In genomic region chr10:43208147-43209063, GRCh38 we compare ENCODE assay signal across 18 cellular contexts. TPM values are rescaled to one million over a fixed set of nuclear protein-coding genes. Genes with fewer than 3 reads are reported as not detected.
DNase-seq lines count a peak whose midpoint lies in the region; ATAC-seq and TF ChIP-seq lines count a peak whose summit lies in the region.
"Had no signal": no experiment of that assay in that cellular context is flagged by ENCODE, and none has a peak within 500 bp of the region (broad histone marks: within the 10 kb centered on the region; RNA-seq: fewer than 3 reads in every experiment).

No MANE protein-coding gene starts in this region.

- no peak for TF ChIP-seq EP300 in transverse colon (IDR thresholded peaks at IDR 0.05; ENCODE audit: low read depth)

- H3K36me3 Mint-ChIP-seq in activated naive CD4-positive, alpha-beta T cell treated with anti-CD3 and anti-CD28 coated beads, Interleukin-2, amount 10 ng/mL, durations not matched to agents 7 days and 5 days: no peaks in the 10 kb centered on the region
- H3K36me3 Mint-ChIP-seq: brain, mesothelial cell of epicardium had no signal

- in situ Hi-C loops in transverse colon (cut with MboI; ENCODE audit: low pct_ligation_motif_present in 1 of 4, low pct_unique_long_range_greater_than_20kb in 1 of 4, low sequenced_read_pairs in 3 of 4): no loop called here

- no peak overlapping the region for H3K27ac Mint-ChIP-seq in activated naive CD4-positive, alpha-beta T cell treated with anti-CD3 and anti-CD28 coated beads, Interleukin-2, amount 10 ng/mL, durations not matched to agents 7 days and 5 days
- H3K27ac Mint-ChIP-seq: mesothelial cell of epicardium had no signal

- ATAC-seq in left ventricle myocardium superior: no peak
- ATAC-seq: effector memory CD8-positive, alpha-beta T cell; HCT116 had no signal

- 84 to 100% methylated on average over 1 to 16 of the region's 16 CpGs for WGBS in transverse colon (ENCODE audit: low coverage in 1 of 2), 2 donors

- peaks cover 7% of the 10 kb centered on the region for H3K4me1 Mint-ChIP-seq in activated naive CD4-positive, alpha-beta T cell treated with anti-CD3 and anti-CD28 coated beads, Interleukin-2, amount 10 ng/mL, durations not matched to agents 7 days and 5 days
- H3K4me1 Mint-ChIP-seq: mesothelial cell of epicardium had no signal

- H3K4me3 ChIP-seq in transverse colon: no peak overlapping the region
- H3K4me3 ChIP-seq: thyroid gland had no signal

- H3K27me3 ChIP-seq in transverse colon: no peaks in the 10 kb centered on the region
- H3K27me3 ChIP-seq: thyroid gland had no signal

- TF ChIP-seq CTCF in transverse colon (IDR thresholded peaks at IDR 0.05): no peak

- no peaks in the 10 kb centered on the region for H3K9me3 Mint-ChIP-seq in activated naive CD4-positive, alpha-beta T cell treated with anti-CD3 and anti-CD28 coated beads, Interleukin-2, amount 10 ng/mL, durations not matched to agents 7 days and 5 days
- H3K9me3 Mint-ChIP-seq: brain; effector memory CD8-positive, alpha-beta T cell; mesothelial cell of epicardium had no signal

- intact Hi-C loops in left ventricle myocardium superior (cut with micrococcal nuclease): no loop called here
- intact Hi-C loops in transverse colon (cut with DNase I; ENCODE audit: low total_unique reads): no loop called here

- TF ChIP-seq POLR2A in transverse colon (IDR thresholded peaks at IDR 0.05): no peak

- H3K27ac ChIP-seq in transverse colon: no peak overlapping the region
- H3K27ac ChIP-seq: thyroid gland had no signal

- peaks cover 0 to 3% (median 0%) of the 10 kb centered on the region in 4 donors for H3K4me1 ChIP-seq in transverse colon

- CTCF ChIA-PET in activated naive CD4-positive, alpha-beta T cell treated with anti-CD3 and anti-CD28 coated beads, Interleukin-2, amount 10 ng/mL, durations not matched to agents 7 days and 5 days (lab: Charles Lee): interaction anchor here (0.7 kb wide), 1 partner anchor 1711 kb away, joined by 3 read pairs; no protein-coding TSS in a partner anchor

- H3K4me3 Mint-ChIP-seq in activated naive CD4-positive, alpha-beta T cell treated with anti-CD3 and anti-CD28 coated beads, Interleukin-2, amount 10 ng/mL, durations not matched to agents 7 days and 5 days: no peak overlapping the region
- H3K4me3 Mint-ChIP-seq: brain; effector memory CD8-positive, alpha-beta T cell; mesothelial cell of epicardium had no signal

- H3K9me3 ChIP-seq in transverse colon: no peaks in the 10 kb centered on the region
- H3K9me3 ChIP-seq: thyroid gland had no signal

- H3K27me3 Mint-ChIP-seq in activated naive CD4-positive, alpha-beta T cell treated with anti-CD3 and anti-CD28 coated beads, Interleukin-2, amount 10 ng/mL, durations not matched to agents 7 days and 5 days: peaks cover 15% of the 10 kb centered on the region
- H3K27me3 Mint-ChIP-seq: effector memory CD8-positive, alpha-beta T cell had no signal

- DNase-seq in activated naive CD4-positive, alpha-beta T cell treated with anti-CD3 and anti-CD28 coated beads, Interleukin-2, amount 10 ng/mL, durations not matched to agents 7 days and 5 days: peak; percentile 16
- no peak for DNase-seq in activated naive CD4-positive, alpha-beta T cell treated with Interleukin-2 at 50 U/mL for 16 hours
- DNase-seq in activated CD8-positive, alpha-beta memory T cell treated with anti-CD3 and anti-CD28 coated beads, Interleukin-2, amount 50 U/mL, for 4 hours: peak; percentile 6
- DNase-seq in left ventricle myocardium superior (peak; percentile 29), transverse colon (peak; percentile 4), NCI-H2029 treated with DMSO at 0.1 percent for 48 hours (lab: John Stamatoyannopoulos, UW) (no peak), EL (no peak), NCI-H1436 treated with DMSO at 0.1 percent for 48 hours (lab: John Stamatoyannopoulos, UW) (no peak)
- DNase-seq: effector memory CD8-positive, alpha-beta T cell; foreskin melanocyte; Kasumi-1; NCI-H187 treated with DMSO at 0.1 percent for 48 hours; NCI-H748 treated with DMSO at 0.1 percent for 48 hours had no signal

- no peaks in the 10 kb centered on the region for H3K36me3 ChIP-seq in transverse colon
- H3K36me3 ChIP-seq: thyroid gland had no signal

RNA-seq across cellular contexts. Expression of gene RASGEF1A, which starts 58.5 kb away (rescaled TPM):
- total RNA-seq in left ventricle myocardium superior (2.7 TPM), transverse colon (1 to 10 TPM in 1 of 4 donors, under 1 TPM in 1, not detected in 2; 0.41 to 2.5 TPM)
- total RNA-seq: osteocyte had no signal

Comparison
In these comparisons a context has a peak if more than half of its experiments do, and no peak if none do; other contexts are left out.
1. DNase-seq: peak in activated naive CD4-positive, alpha-beta T cell treated with anti-CD3 and anti-CD28 coated beads, Interleukin-2, amount 10 ng/mL, durations not matched to agents 7 days and 5 days (single experiment), activated CD8-positive, alpha-beta memory T cell treated with anti-CD3 and anti-CD28 coated beads, Interleukin-2, amount 50 U/mL, for 4 hours (single experiment), left ventricle myocardium superior (single experiment) and transverse colon (single experiment); none in activated naive CD4-positive, alpha-beta T cell treated with Interleukin-2 at 50 U/mL for 16 hours (single experiment), NCI-H2029 treated with DMSO at 0.1 percent for 48 hours (single experiment), EL (single experiment) and NCI-H1436 treated with DMSO at 0.1 percent for 48 hours (single experiment).